1 cellular context compared by ENCODE assay signal in the genomic region with DNA sequence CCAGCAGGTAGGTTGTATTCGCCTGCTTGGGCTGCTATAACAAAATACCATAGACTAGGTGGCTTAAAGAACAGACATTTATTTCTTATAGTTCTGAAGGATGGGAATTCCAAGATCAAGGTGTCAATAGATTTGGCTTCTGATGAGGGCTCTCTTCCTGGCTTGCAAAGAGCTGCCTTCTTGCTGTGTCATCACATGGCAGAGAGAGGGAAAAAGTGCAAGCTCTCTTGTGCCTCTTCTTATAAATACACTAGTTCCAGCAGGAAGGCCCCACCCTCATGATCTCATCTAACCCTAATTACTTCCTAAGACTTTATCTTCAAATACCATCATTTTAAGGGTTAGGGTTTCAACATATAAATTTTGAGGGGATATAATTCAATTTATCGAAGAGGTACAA.
TF ChIP-seq lines count a peak whose summit lies in the region.

No MANE protein-coding gene starts in this region.

TF ChIP-seq in SK-N-SH treated with all-trans-retinoic acid at 6 μM for 48 hours, 23 proteins besides CTCF, POLR2A, EP300 and RAD21:
- TF ChIP-seq TOX (CRISPR knock-in tag; IDR thresholded peaks at IDR 0.05; ENCODE audit: borderline replicate concordance) (no peak), ZNF565 (CRISPR knock-in tag; conservative IDR thresholded peaks at IDR 0.05; ENCODE audit: low read depth) (no peak), TCF4 (CRISPR knock-in tag; IDR thresholded peaks at IDR 0.05; ENCODE audit: borderline replicate concordance) (no peak), SNAI2 (CRISPR knock-in tag; IDR thresholded peaks at IDR 0.05) (no peak), RARB (CRISPR knock-in tag; IDR thresholded peaks at IDR 0.05) (no peak), ZC3H10 (CRISPR knock-in tag; IDR thresholded peaks at IDR 0.05) (no peak), ESRRG (CRISPR knock-in tag; IDR thresholded peaks at IDR 0.05) (no peak), BACH2 (CRISPR knock-in tag; IDR thresholded peaks at IDR 0.05; ENCODE audit: borderline replicate concordance) (no peak), ZFP3 (CRISPR knock-in tag; IDR thresholded peaks at IDR 0.05) (no peak), OSR1 (CRISPR knock-in tag; IDR thresholded peaks at IDR 0.05) (no peak), ZNF8 (CRISPR knock-in tag; IDR thresholded peaks at IDR 0.05) (no peak), ZFP30 (CRISPR knock-in tag; IDR thresholded peaks at IDR 0.05) (no peak)
- TF ChIP-seq, protein P1, sequence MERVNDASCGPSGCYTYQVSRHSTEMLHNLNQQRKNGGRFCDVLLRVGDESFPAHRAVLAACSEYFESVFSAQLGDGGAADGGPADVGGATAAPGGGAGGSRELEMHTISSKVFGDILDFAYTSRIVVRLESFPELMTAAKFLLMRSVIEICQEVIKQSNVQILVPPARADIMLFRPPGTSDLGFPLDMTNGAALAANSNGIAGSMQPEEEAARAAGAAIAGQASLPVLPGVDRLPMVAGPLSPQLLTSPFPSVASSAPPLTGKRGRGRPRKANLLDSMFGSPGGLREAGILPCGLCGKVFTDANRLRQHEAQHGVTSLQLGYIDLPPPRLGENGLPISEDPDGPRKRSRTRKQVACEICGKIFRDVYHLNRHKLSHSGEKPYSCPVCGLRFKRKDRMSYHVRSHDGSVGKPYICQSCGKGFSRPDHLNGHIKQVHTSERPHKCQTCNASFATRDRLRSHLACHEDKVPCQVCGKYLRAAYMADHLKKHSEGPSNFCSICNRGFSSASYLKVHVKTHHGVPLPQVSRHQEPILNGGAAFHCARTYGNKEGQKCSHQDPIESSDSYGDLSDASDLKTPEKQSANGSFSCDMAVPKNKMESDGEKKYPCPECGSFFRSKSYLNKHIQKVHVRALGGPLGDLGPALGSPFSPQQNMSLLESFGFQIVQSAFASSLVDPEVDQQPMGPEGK (CRISPR knock-in tag; IDR thresholded peaks at IDR 0.05; ENCODE audit: borderline replicate concordance) = no peak
- TF ChIP-seq, protein P2, sequence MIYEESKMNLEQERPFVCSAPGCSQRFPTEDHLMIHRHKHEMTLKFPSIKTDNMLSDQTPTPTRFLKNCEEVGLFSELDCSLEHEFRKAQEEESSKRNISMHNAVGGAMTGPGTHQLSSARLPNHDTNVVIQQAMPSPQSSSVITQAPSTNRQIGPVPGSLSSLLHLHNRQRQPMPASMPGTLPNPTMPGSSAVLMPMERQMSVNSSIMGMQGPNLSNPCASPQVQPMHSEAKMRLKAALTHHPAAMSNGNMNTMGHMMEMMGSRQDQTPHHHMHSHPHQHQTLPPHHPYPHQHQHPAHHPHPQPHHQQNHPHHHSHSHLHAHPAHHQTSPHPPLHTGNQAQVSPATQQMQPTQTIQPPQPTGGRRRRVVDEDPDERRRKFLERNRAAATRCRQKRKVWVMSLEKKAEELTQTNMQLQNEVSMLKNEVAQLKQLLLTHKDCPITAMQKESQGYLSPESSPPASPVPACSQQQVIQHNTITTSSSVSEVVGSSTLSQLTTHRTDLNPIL (CRISPR knock-in tag; IDR thresholded peaks at IDR 0.05; ENCODE audit: low read depth) = no peak
- TF ChIP-seq, protein P3, sequence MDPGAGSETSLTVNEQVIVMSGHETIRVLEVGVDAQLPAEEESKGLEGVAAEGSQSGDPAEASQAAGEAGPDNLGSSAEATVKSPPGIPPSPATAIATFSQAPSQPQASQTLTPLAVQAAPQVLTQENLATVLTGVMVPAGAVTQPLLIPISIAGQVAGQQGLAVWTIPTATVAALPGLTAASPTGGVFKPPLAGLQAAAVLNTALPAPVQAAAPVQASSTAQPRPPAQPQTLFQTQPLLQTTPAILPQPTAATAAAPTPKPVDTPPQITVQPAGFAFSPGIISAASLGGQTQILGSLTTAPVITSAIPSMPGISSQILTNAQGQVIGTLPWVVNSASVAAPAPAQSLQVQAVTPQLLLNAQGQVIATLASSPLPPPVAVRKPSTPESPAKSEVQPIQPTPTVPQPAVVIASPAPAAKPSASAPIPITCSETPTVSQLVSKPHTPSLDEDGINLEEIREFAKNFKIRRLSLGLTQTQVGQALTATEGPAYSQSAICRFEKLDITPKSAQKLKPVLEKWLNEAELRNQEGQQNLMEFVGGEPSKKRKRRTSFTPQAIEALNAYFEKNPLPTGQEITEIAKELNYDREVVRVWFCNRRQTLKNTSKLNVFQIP (CRISPR knock-in tag; IDR thresholded peaks at IDR 0.05; ENCODE audit: borderline replicate concordance, low read depth) = no peak
- TF ChIP-seq, protein P4, sequence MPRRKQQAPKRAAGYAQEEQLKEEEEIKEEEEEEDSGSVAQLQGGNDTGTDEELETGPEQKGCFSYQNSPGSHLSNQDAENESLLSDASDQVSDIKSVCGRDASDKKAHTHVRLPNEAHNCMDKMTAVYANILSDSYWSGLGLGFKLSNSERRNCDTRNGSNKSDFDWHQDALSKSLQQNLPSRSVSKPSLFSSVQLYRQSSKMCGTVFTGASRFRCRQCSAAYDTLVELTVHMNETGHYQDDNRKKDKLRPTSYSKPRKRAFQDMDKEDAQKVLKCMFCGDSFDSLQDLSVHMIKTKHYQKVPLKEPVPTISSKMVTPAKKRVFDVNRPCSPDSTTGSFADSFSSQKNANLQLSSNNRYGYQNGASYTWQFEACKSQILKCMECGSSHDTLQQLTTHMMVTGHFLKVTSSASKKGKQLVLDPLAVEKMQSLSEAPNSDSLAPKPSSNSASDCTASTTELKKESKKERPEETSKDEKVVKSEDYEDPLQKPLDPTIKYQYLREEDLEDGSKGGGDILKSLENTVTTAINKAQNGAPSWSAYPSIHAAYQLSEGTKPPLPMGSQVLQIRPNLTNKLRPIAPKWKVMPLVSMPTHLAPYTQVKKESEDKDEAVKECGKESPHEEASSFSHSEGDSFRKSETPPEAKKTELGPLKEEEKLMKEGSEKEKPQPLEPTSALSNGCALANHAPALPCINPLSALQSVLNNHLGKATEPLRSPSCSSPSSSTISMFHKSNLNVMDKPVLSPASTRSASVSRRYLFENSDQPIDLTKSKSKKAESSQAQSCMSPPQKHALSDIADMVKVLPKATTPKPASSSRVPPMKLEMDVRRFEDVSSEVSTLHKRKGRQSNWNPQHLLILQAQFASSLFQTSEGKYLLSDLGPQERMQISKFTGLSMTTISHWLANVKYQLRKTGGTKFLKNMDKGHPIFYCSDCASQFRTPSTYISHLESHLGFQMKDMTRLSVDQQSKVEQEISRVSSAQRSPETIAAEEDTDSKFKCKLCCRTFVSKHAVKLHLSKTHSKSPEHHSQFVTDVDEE (CRISPR knock-in tag; IDR thresholded peaks at IDR 0.05) = no peak
TF ChIP-seq in SK-N-SH treated with all-trans-retinoic acid at 6 μM for 48 hours: peak in this region for 0.
